11 cellular contexts compared by ENCODE assay signal in genomic region chr7:40709077-40709964, GRCh38.
DNase-seq lines count a peak whose midpoint lies in the region; ATAC-seq and TF ChIP-seq lines count a peak whose summit lies in the region.
"Had no signal": no experiment of that assay in that cellular context is flagged by ENCODE, and none has a peak within 500 bp of the region (broad histone marks: within the 10 kb centered on the region; RNA-seq: fewer than 3 reads in every experiment).

No MANE protein-coding gene starts in this region.

- TF ChIP-seq CTCF in uterus (IDR thresholded peaks at IDR 0.05): no peak

- no peaks in the 10 kb centered on the region for H3K27me3 ChIP-seq in uterus

- POLR2A ChIA-PET in activated CD8-positive, alpha-beta T cell treated with anti-CD3 and anti-CD28 coated beads, Interleukin-2, amount 10 ng/mL, durations not matched to agents 7 days and 5 days (lab: Charles Lee): no interaction called here

- CTCF ChIA-PET in activated naive CD4-positive, alpha-beta T cell treated with anti-CD3 and anti-CD28 coated beads for 36 hours (lab: Charles Lee): interaction anchor here (1.0 kb wide), 1 partner anchor 29 kb away, joined by 3 read pairs; no protein-coding TSS in a partner anchor
- CTCF ChIA-PET in activated CD8-positive, alpha-beta T cell treated with anti-CD3 and anti-CD28 coated beads, Interleukin-2, amount 10 ng/mL, durations not matched to agents 7 days and 5 days (lab: Charles Lee): no interaction called here

- ATAC-seq in activated naive CD4-positive, alpha-beta T cell treated with anti-CD3 and anti-CD28 coated beads, Interleukin-2, amount 50 U/mL, for 72 hours: peak; percentile 78 to 88
- ATAC-seq in HG02798 (IDR thresholded peaks at IDR 0.05; ENCODE audit: poor library complexity, unreplicated experiment) (peak; percentile 95), HG03097 (IDR thresholded peaks at IDR 0.05; ENCODE audit: low FRiP score, unreplicated experiment) (no peak), GM18517 (IDR thresholded peaks at IDR 0.05; ENCODE audit: unreplicated experiment) (no peak)
- peak; percentile 51 for ATAC-seq in activated CD8-positive, alpha-beta T cell treated with anti-CD3 and anti-CD28 coated beads, Interleukin-2, amount 10 ng/mL, durations not matched to agents 7 days and 5 days
- peak; percentile 85 for ATAC-seq in stimulated activated naive CD8-positive, alpha-beta T cell treated with anti-CD3 and anti-CD28 coated beads, Interleukin-15, amount 100 ng/mL, for 72 hours

- H3K9me3 ChIP-seq in uterus: no peaks in the 10 kb centered on the region

- no peak overlapping the region for H3K27ac Mint-ChIP-seq in activated naive CD4-positive, alpha-beta T cell treated with anti-CD3 and anti-CD28 coated beads, Interleukin-2, amount 50 U/mL, for 72 hours
- H3K27ac Mint-ChIP-seq in activated naive CD4-positive, alpha-beta T cell treated with anti-CD3 and anti-CD28 coated beads for 36 hours: no peak overlapping the region
- no peak overlapping the region for H3K27ac Mint-ChIP-seq in activated CD8-positive, alpha-beta T cell treated with anti-CD3 and anti-CD28 coated beads, Interleukin-2, amount 10 ng/mL, durations not matched to agents 7 days and 5 days
- no peak overlapping the region for H3K27ac Mint-ChIP-seq in stimulated activated naive CD8-positive, alpha-beta T cell treated with anti-CD3 and anti-CD28 coated beads, Interleukin-15, amount 100 ng/mL, for 72 hours
- H3K27ac Mint-ChIP-seq: memory B cell had no signal

- H3K4me1 Mint-ChIP-seq in activated naive CD4-positive, alpha-beta T cell treated with anti-CD3 and anti-CD28 coated beads for 36 hours (ENCODE audit: low read depth): no peaks in the 10 kb centered on the region
- peaks cover 3% of the 10 kb centered on the region for H3K4me1 Mint-ChIP-seq in activated CD8-positive, alpha-beta T cell treated with anti-CD3 and anti-CD28 coated beads, Interleukin-2, amount 10 ng/mL, durations not matched to agents 7 days and 5 days (ENCODE audit: low read depth)
- H3K4me1 Mint-ChIP-seq in stimulated activated naive CD8-positive, alpha-beta T cell treated with anti-CD3 and anti-CD28 coated beads, Interleukin-15, amount 100 ng/mL, for 72 hours: peaks cover 6% of the 10 kb centered on the region
- H3K4me1 Mint-ChIP-seq: memory B cell had no signal

- H3K4me1 ChIP-seq in uterus: no peaks in the 10 kb centered on the region

- H3K36me3 Mint-ChIP-seq in activated naive CD4-positive, alpha-beta T cell treated with anti-CD3 and anti-CD28 coated beads, Interleukin-2, amount 50 U/mL, for 72 hours: no peaks in the 10 kb centered on the region
- no peaks in the 10 kb centered on the region for H3K36me3 Mint-ChIP-seq in activated naive CD4-positive, alpha-beta T cell treated with anti-CD3 and anti-CD28 coated beads for 36 hours (ENCODE audit: low read depth)
- no peaks in the 10 kb centered on the region for H3K36me3 Mint-ChIP-seq in activated CD8-positive, alpha-beta T cell treated with anti-CD3 and anti-CD28 coated beads, Interleukin-2, amount 10 ng/mL, durations not matched to agents 7 days and 5 days (ENCODE audit: low read depth)
- H3K36me3 Mint-ChIP-seq: memory B cell had no signal

- H3K4me3 ChIP-seq in uterus: no peak overlapping the region

- no peak for DNase-seq in activated naive CD4-positive, alpha-beta T cell treated with anti-CD3 and anti-CD28 coated beads, Interleukin-2, amount 50 U/mL, for 72 hours (ENCODE audit: low spot score in 2 of 2)
- no peak for DNase-seq in activated naive CD4-positive, alpha-beta T cell treated with anti-CD3 and anti-CD28 coated beads for 36 hours
- peak; percentile 23 for DNase-seq in activated CD8-positive, alpha-beta T cell treated with anti-CD3 and anti-CD28 coated beads, Interleukin-2, amount 10 ng/mL, durations not matched to agents 7 days and 5 days
- DNase-seq in stimulated activated naive CD8-positive, alpha-beta T cell treated with anti-CD3 and anti-CD28 coated beads, Interleukin-15, amount 100 ng/mL, for 72 hours: peak in 1 of 2 donors; percentile 11
- no peak for DNase-seq in uterus
- DNase-seq: DMS53, NCI-H510A had no signal

- no peak for TF ChIP-seq POLR2A in uterus (IDR thresholded peaks at IDR 0.05)

- H3K36me3 ChIP-seq in uterus: no peaks in the 10 kb centered on the region

- H3K9me3 Mint-ChIP-seq in activated naive CD4-positive, alpha-beta T cell treated with anti-CD3 and anti-CD28 coated beads, Interleukin-2, amount 50 U/mL, for 72 hours: no peaks in the 10 kb centered on the region
- no peaks in the 10 kb centered on the region for H3K9me3 Mint-ChIP-seq in activated naive CD4-positive, alpha-beta T cell treated with anti-CD3 and anti-CD28 coated beads for 36 hours
- no peaks in the 10 kb centered on the region for H3K9me3 Mint-ChIP-seq in activated CD8-positive, alpha-beta T cell treated with anti-CD3 and anti-CD28 coated beads, Interleukin-2, amount 10 ng/mL, durations not matched to agents 7 days and 5 days (ENCODE audit: insufficient read depth)
- no peaks in the 10 kb centered on the region for H3K9me3 Mint-ChIP-seq in stimulated activated naive CD8-positive, alpha-beta T cell treated with anti-CD3 and anti-CD28 coated beads, Interleukin-15, amount 100 ng/mL, for 72 hours
- H3K9me3 Mint-ChIP-seq: memory B cell had no signal

- no peaks in the 10 kb centered on the region for H3K27me3 Mint-ChIP-seq in activated naive CD4-positive, alpha-beta T cell treated with anti-CD3 and anti-CD28 coated beads for 36 hours (ENCODE audit: low read depth)
- H3K27me3 Mint-ChIP-seq in activated CD8-positive, alpha-beta T cell treated with anti-CD3 and anti-CD28 coated beads, Interleukin-2, amount 10 ng/mL, durations not matched to agents 7 days and 5 days (ENCODE audit: low read depth): no peaks in the 10 kb centered on the region
- H3K27me3 Mint-ChIP-seq in stimulated activated naive CD8-positive, alpha-beta T cell treated with anti-CD3 and anti-CD28 coated beads, Interleukin-15, amount 100 ng/mL, for 72 hours: peaks cover 8% of the 10 kb centered on the region

- no peak overlapping the region for H3K4me3 Mint-ChIP-seq in activated naive CD4-positive, alpha-beta T cell treated with anti-CD3 and anti-CD28 coated beads for 36 hours
- no peak overlapping the region for H3K4me3 Mint-ChIP-seq in activated CD8-positive, alpha-beta T cell treated with anti-CD3 and anti-CD28 coated beads, Interleukin-2, amount 10 ng/mL, durations not matched to agents 7 days and 5 days
- H3K4me3 Mint-ChIP-seq in stimulated activated naive CD8-positive, alpha-beta T cell treated with anti-CD3 and anti-CD28 coated beads, Interleukin-15, amount 100 ng/mL, for 72 hours: no peak overlapping the region
- H3K4me3 Mint-ChIP-seq: memory B cell had no signal

- H3K27ac ChIP-seq in uterus: no peak overlapping the region

- intact Hi-C loops in activated naive CD4-positive, alpha-beta T cell treated with anti-CD3 and anti-CD28 coated beads for 36 hours (cut with micrococcal nuclease): loop anchor here (10.0 kb wide), 2 partner anchors 995 to 1175 kb away; partner anchors contain the start of gene INHBA
- intact Hi-C loops in uterus (cut with DNase I; ENCODE audit: low total_unique reads): no loop called here

Comparison
In these comparisons a context has a peak if more than half of its experiments do, and no peak if none do; other contexts are left out.
1. ATAC-seq: peak in activated naive CD4-positive, alpha-beta T cell treated with anti-CD3 and anti-CD28 coated beads, Interleukin-2, amount 50 U/mL, for 72 hours (2 of 2), HG02798 (single experiment), activated CD8-positive, alpha-beta T cell treated with anti-CD3 and anti-CD28 coated beads, Interleukin-2, amount 10 ng/mL, durations not matched to agents 7 days and 5 days (single experiment) and stimulated activated naive CD8-positive, alpha-beta T cell treated with anti-CD3 and anti-CD28 coated beads, Interleukin-15, amount 100 ng/mL, for 72 hours (single experiment); none in HG03097 (single experiment) and GM18517 (single experiment).